Comparison of ENCODE assay signal across 15 cellular contexts in genomic region chr7:93574269-93574645, GRCh38. TPM values are rescaled to one million over a fixed set of nuclear protein-coding genes. Genes with fewer than 3 reads are reported as not detected.
DNase-seq lines count a peak whose midpoint lies in the region; ATAC-seq and TF ChIP-seq lines count a peak whose summit lies in the region.
"Had no signal": no experiment of that assay in that cellular context is flagged by ENCODE, and none has a peak within 500 bp of the region (broad histone marks: within the 10 kb centered on the region; RNA-seq: fewer than 3 reads in every experiment).

No MANE protein-coding gene starts in this region.

- no peaks in the 10 kb centered on the region for H4K20me1 ChIP-seq in smooth muscle cell (ENCODE audit: low read depth)

- no peaks in the 10 kb centered on the region for H3F3A ChIP-seq in smooth muscle cell (ENCODE audit: low read depth)

- no peak overlapping the region for H3K9ac ChIP-seq in smooth muscle cell (ENCODE audit: low read depth)

- no peaks in the 10 kb centered on the region for H3K79me2 ChIP-seq in smooth muscle cell (ENCODE audit: low read depth)

- H2AFZ ChIP-seq in smooth muscle cell (ENCODE audit: low read depth): peak overlapping the region; percentile 78

- DNase-seq in HAP-1 (ENCODE audit: low spot score in 2 of 2) (no peak), WERI-Rb-1 (no peak), iPS-NIHi7 (ENCODE audit: extremely low spot score) (peak; percentile 26), smooth muscle cell (lab: John Stamatoyannopoulos, UW; ENCODE audit: unreplicated experiment) (no peak), nucleus accumbens (lab: John Stamatoyannopoulos, UW) (no peak), left colon (no peak)
- DNase-seq: activated naive CD8-positive, alpha-beta T cell treated with anti-CD3 and anti-CD28 coated beads, Interleukin-2, amount 50 U/mL, for 24 hours; CD8-positive, alpha-beta memory T cell; foreskin keratinocyte; MV-4-11; SHP77; stimulated activated CD4-positive, alpha-beta T cell treated with anti-CD3 and anti-CD28 coated beads, Interleukin-2, amount 100 ng/mL, for 48 hours had no signal

- H3K9me3 ChIP-seq in HAP-1 (no peaks in the 10 kb centered on the region), WERI-Rb-1 (ENCODE audit: severe bottlenecking) (no peaks in the 10 kb centered on the region), smooth muscle cell (replicated peaks; ENCODE audit: low read depth) (no peaks in the 10 kb centered on the region)

- ATAC-seq in left colon (no peak), GM19035 (IDR thresholded peaks at IDR 0.05; ENCODE audit: unreplicated experiment) (no peak)
- ATAC-seq: activated naive CD8-positive, alpha-beta T cell treated with anti-CD3 and anti-CD28 coated beads, Interleukin-2, amount 50 U/mL, for 24 hours had no signal

- H3K4me1 ChIP-seq in HAP-1 (no peaks in the 10 kb centered on the region), smooth muscle cell (ENCODE audit: low read depth) (peaks cover 10% of the 10 kb centered on the region)
- H3K4me1 ChIP-seq: foreskin keratinocyte had no signal

- H3K36me3 ChIP-seq in HAP-1 (replicated peaks) (no peaks in the 10 kb centered on the region), WERI-Rb-1 (no peaks in the 10 kb centered on the region), smooth muscle cell (ENCODE audit: low read depth) (no peaks in the 10 kb centered on the region)

- 4% methylated on average over 19 of the region's 19 CpGs for WGBS in smooth muscle cell (ENCODE audit: low lambda C conversion rate)

- in situ Hi-C loops in HAP-1 (cut with MboI; ENCODE audit: low sequenced_read_pairs): loop anchor here (25.0 kb wide), 1 partner anchor 337 kb away; the partner anchor contains the start of genes HEPACAM2 and VPS50

- H3K4me3 ChIP-seq in HAP-1 (peak overlapping the region; percentile 27), WERI-Rb-1 (ENCODE audit: low read depth, low read length) (peak overlapping the region; percentile 60), smooth muscle cell (peak overlapping the region; percentile 44)

- peak overlapping the region; percentile 84 for H3K4me2 ChIP-seq in smooth muscle cell

- H3K27me3 ChIP-seq in HAP-1 (ENCODE audit: low read depth) (peaks cover 53% of the 10 kb centered on the region), WERI-Rb-1 (ENCODE audit: insufficient read depth, low read depth, severe bottlenecking) (peaks cover 5% of the 10 kb centered on the region), smooth muscle cell (ENCODE audit: low read depth) (peaks cover 81% of the 10 kb centered on the region)

- H3K27ac ChIP-seq in WERI-Rb-1 (no peak overlapping the region), smooth muscle cell (ENCODE audit: low read depth) (no peak overlapping the region)
- H3K27ac ChIP-seq: foreskin keratinocyte had no signal

- intact Hi-C loops in left colon (cut with DNase I, micrococcal nuclease): no loop called here

- TF ChIP-seq CTCF in WERI-Rb-1 (IDR thresholded peaks at IDR 0.05; ENCODE audit: low read depth, low read length) (no peak), smooth muscle cell (IDR thresholded peaks at IDR 0.05; ENCODE audit: borderline replicate concordance, insufficient read depth, poor library complexity, severe bottlenecking) (no peak)

RNA-seq across cellular contexts. Expression of gene CALCR, which starts 0.3 kb away (rescaled TPM):
- not detected in 2 replicates for total RNA-seq in smooth muscle cell
- not detected in 2 replicates for polyA plus RNA-seq in smooth muscle cell
- total RNA-seq in left colon: not detected
- total RNA-seq: CD8-positive, alpha-beta memory T cell; foreskin keratinocyte; osteoblast had no signal
- polyA plus RNA-seq: CD8-positive, alpha-beta memory T cell; foreskin keratinocyte; liver had no signal
